ENCODE assay signal across 28 cellular contexts in the genomic region with DNA sequence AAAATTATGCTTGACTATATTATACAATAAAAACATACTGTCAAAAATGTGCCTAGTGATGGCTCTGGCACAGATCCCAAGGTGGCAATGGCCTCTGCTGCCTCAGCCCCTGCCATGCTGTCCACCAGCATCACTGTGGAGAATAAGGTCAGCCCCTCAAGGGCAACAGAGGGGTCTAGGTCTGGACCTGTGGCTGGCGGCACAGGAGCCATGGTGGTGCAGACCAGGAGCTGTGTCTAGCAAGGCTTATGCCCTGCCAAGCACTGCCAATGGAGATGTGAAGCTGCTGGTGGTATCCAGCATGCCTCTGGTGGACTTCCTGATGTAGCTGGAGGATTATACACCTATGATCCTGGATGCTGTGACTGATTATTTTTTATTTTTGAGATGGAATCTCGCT.
"Had no signal": no experiment of that assay in that cellular context is flagged by ENCODE, and none has a peak within 500 bp of the region (broad histone marks: within the 10 kb centered on the region; RNA-seq: fewer than 3 reads in every experiment).

No MANE protein-coding gene starts in this region.

- H3K4me1 ChIP-seq: parathyroid adenoma, psoas muscle, right lobe of liver, sigmoid colon, stomach, thyroid gland, upper lobe of left lung, vagina had no signal

- ATAC-seq: naive thymus-derived CD4-positive, alpha-beta T cell; psoas muscle; right cardiac atrium; stimulated activated effector memory CD8-positive, alpha-beta T cell treated with anti-CD3 and anti-CD28 coated beads, Interleukin-12 subunit alpha, Interleukin-12 subunit beta, amount 100 ng/mL, for 72 hours; stimulated activated naive B cell treated with anti-CD40 and anti-IgM and Interleukin-4, amounts not matched to agents 10 μg/mL and 1 μg/mL and 100 μg/mL, for 72 hours had no signal

- H3K27me3 ChIP-seq: neural progenitor cell, neutrophil, ovary, right lobe of liver, sigmoid colon, stomach, thyroid gland, tibial nerve, upper lobe of left lung, vagina had no signal

- H3K4me2 ChIP-seq: neural progenitor cell had no signal

- H3K9me3 Mint-ChIP-seq: nephron; stimulated activated effector memory CD8-positive, alpha-beta T cell treated with anti-CD3 and anti-CD28 coated beads, Interleukin-12 subunit alpha, Interleukin-12 subunit beta, amount 100 ng/mL, for 72 hours; stimulated activated naive CD8-positive, alpha-beta T cell treated with anti-CD3 and anti-CD28 coated beads, Interleukin-15, Interleukin-2, amounts not matched to agents 100 ng/mL and 50 ng/mL, for 24 hours had no signal

- H3K9ac ChIP-seq: neural progenitor cell, parathyroid adenoma had no signal

- DNase-seq: naive thymus-derived CD4-positive, alpha-beta T cell; nucleus accumbens; ovary; posterior cingulate gyrus; psoas muscle; right cardiac atrium; right lobe of liver; sigmoid colon; small intestine; stimulated activated CD4-positive, alpha-beta T cell treated with anti-CD3 and anti-CD28 coated beads, Interleukin-15, amount 100 ng/mL, for 24 hours; stimulated activated CD4-positive, alpha-beta T cell treated with anti-CD3 and anti-CD28 coated beads, Interleukin-2, amount 100 ng/mL, for 24 hours; stimulated activated CD4-positive, alpha-beta T cell treated with anti-CD3 and anti-CD28 coated beads, Interleukin-2, amount 100 ng/mL, for 48 hours; stimulated activated CD4-positive, alpha-beta T cell treated with anti-CD3 and anti-CD28 coated beads, Interleukin-4, amount 100 ng/mL, for 24 hours; stimulated activated naive B cell treated with anti-CD40 and anti-IgM and Interleukin-4, amounts not matched to agents 10 μg/mL and 1 μg/mL and 100 μg/mL, for 72 hours; stimulated activated naive CD4-positive, alpha-beta T cell treated with Interleukin-2 at 50 U/mL for 16 hours; stomach; thyroid gland; upper lobe of left lung had no signal

- H3K4me3 ChIP-seq: neural progenitor cell, ovary, psoas muscle, right lobe of liver, sigmoid colon, stomach, thoracic aorta, thyroid gland, tibial nerve, upper lobe of left lung, vagina had no signal

- H3K36me3 ChIP-seq: neural progenitor cell, neutrophil, ovary, right lobe of liver, thoracic aorta, thyroid gland, tibial nerve, upper lobe of left lung, vagina had no signal

- H3K4me3 Mint-ChIP-seq: naive thymus-derived CD4-positive, alpha-beta T cell; nephron; neural progenitor cell; stimulated activated effector memory CD8-positive, alpha-beta T cell treated with anti-CD3 and anti-CD28 coated beads, Interleukin-12 subunit alpha, Interleukin-12 subunit beta, amount 100 ng/mL, for 72 hours; stimulated activated naive B cell treated with anti-CD40 and anti-IgM and Interleukin-4, amounts not matched to agents 10 μg/mL and 1 μg/mL and 100 μg/mL, for 72 hours; stimulated activated naive CD8-positive, alpha-beta T cell treated with anti-CD3 and anti-CD28 coated beads, Interleukin-15, Interleukin-2, amounts not matched to agents 100 ng/mL and 50 ng/mL, for 24 hours had no signal

- H3K27ac Mint-ChIP-seq: naive thymus-derived CD4-positive, alpha-beta T cell; nephron; neural progenitor cell; progenitor cell of endocrine pancreas; stimulated activated effector memory CD8-positive, alpha-beta T cell treated with anti-CD3 and anti-CD28 coated beads, Interleukin-12 subunit alpha, Interleukin-12 subunit beta, amount 100 ng/mL, for 72 hours; stimulated activated naive B cell treated with anti-CD40 and anti-IgM and Interleukin-4, amounts not matched to agents 10 μg/mL and 1 μg/mL and 100 μg/mL, for 72 hours; stimulated activated naive CD8-positive, alpha-beta T cell treated with anti-CD3 and anti-CD28 coated beads, Interleukin-15, Interleukin-2, amounts not matched to agents 100 ng/mL and 50 ng/mL, for 24 hours had no signal

- H3K9me3 ChIP-seq: neutrophil, ovary, psoas muscle, right lobe of liver, sigmoid colon, stomach, thoracic aorta, thyroid gland, tibial nerve, upper lobe of left lung, vagina had no signal

- H3K4me1 Mint-ChIP-seq: naive thymus-derived CD4-positive, alpha-beta T cell; nephron; stimulated activated effector memory CD8-positive, alpha-beta T cell treated with anti-CD3 and anti-CD28 coated beads, Interleukin-12 subunit alpha, Interleukin-12 subunit beta, amount 100 ng/mL, for 72 hours had no signal

- H2AFZ ChIP-seq: neural progenitor cell, parathyroid adenoma had no signal

- H3K36me3 Mint-ChIP-seq: naive thymus-derived CD4-positive, alpha-beta T cell; stimulated activated effector memory CD8-positive, alpha-beta T cell treated with anti-CD3 and anti-CD28 coated beads, Interleukin-12 subunit alpha, Interleukin-12 subunit beta, amount 100 ng/mL, for 72 hours had no signal

- H3K27me3 Mint-ChIP-seq: progenitor cell of endocrine pancreas; stimulated activated naive B cell treated with anti-CD40 and anti-IgM and Interleukin-4, amounts not matched to agents 10 μg/mL and 1 μg/mL and 100 μg/mL, for 72 hours; stimulated activated naive CD8-positive, alpha-beta T cell treated with anti-CD3 and anti-CD28 coated beads, Interleukin-15, Interleukin-2, amounts not matched to agents 100 ng/mL and 50 ng/mL, for 24 hours had no signal

- H3K27ac ChIP-seq: neural progenitor cell, neutrophil, ovary, parathyroid adenoma, psoas muscle, right lobe of liver, sigmoid colon, stomach, thoracic aorta, thyroid gland, tibial nerve, upper lobe of left lung, vagina had no signal
